1 cellular context compared by ENCODE assay signal in the genomic region with DNA sequence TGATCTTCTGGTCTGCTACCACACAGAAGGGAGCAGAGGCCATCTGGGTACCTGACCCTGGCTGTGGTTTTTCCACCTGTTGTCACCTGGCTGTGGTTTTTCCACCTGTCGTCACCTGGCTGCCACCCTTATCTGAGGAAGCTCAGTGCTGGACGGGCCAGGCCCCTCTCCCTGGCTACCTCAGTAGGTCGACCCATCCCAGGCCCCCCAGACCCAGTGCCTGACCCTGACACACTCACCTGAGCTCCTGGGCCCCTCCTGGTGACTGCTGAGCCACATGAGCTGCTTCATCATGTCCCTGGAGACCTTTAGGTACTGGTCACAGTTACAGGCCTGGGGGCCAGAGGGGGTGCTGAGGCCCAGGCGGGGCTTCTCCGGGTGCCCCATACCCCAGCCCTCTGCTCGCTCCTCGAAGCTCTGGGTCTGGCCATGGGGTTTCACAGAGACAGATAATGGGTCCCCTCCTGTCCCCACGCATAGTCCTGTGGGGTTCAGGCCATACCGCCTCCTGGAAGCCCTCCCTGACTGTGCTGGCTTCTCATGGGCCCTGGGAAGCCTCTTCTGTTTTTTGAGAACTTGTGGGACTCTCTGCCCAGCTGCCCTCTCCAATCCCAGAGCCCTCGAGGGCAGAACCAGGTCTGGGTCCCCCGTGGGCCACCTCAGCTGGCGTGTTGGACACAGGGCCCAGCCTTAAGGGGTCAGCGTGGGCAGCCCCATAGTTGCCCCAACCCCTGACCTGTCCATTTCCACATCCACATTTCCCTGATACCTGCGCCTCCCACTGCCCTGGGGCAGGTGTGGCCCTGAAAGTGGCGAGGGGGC.
TF ChIP-seq lines count a peak whose summit lies in the region.

No MANE protein-coding gene starts in this region.

TF ChIP-seq in H1, 55 proteins besides CTCF, POLR2A, EP300 and RAD21:
- TF ChIP-seq CBX5 (IDR thresholded peaks at IDR 0.05; ENCODE audit: low read depth, low read length) (no peak), YY1 (IDR thresholded peaks at IDR 0.05; ENCODE audit: low read depth, low read length) (no peak), SIRT6 (IDR thresholded peaks at IDR 0.05; ENCODE audit: low read length) (no peak), CBX8 (IDR thresholded peaks at IDR 0.05; ENCODE audit: borderline replicate concordance, low read depth, low read length) (no peak), ASH2L (IDR thresholded peaks at IDR 0.05; ENCODE audit: low read length) (no peak), GABPA (IDR thresholded peaks at IDR 0.05; ENCODE audit: borderline replicate concordance, insufficient read depth, low read length) (no peak), JUND (IDR thresholded peaks at IDR 0.05; ENCODE audit: low read length) (no peak), TEAD4 (IDR thresholded peaks at IDR 0.05; ENCODE audit: low read depth, low read length) (no peak), RBBP5 (IDR thresholded peaks at IDR 0.05; ENCODE audit: borderline replicate concordance, low read depth, low read length) (no peak), KDM1A (IDR thresholded peaks at IDR 0.05; ENCODE audit: borderline replicate concordance, low read length) (no peak), ZNF274 (IDR thresholded peaks at IDR 0.05; ENCODE audit: borderline replicate concordance, extremely low read depth, low read length) (no peak), BCL11A (IDR thresholded peaks at IDR 0.05; ENCODE audit: low read depth in 2 of 2, low read length in 2 of 2) (no peak)
TF ChIP-seq in H1: peak in this region for 0.
